ENCODE assay signal across 8 cellular contexts in genomic region chr17:44829558-44830358, GRCh38. TPM values are rescaled to one million over a fixed set of nuclear protein-coding genes. Genes with fewer than 3 reads are reported as not detected.
DNase-seq lines count a peak whose midpoint lies in the region; ATAC-seq and TF ChIP-seq lines count a peak whose summit lies in the region.

GJC1 (minus strand) TSS chr17:44830287; CDS start chr17:44805817, 24,470 bp downstream.

- peak; percentile 30 for DNase-seq in activated B cell treated with CpG ODN at 0.5 μM for 24 hours
- no peak for DNase-seq in epithelial cell of proximal tubule (ENCODE audit: low read depth)
- DNase-seq in uterus: peak; percentile 50 to 60
- DNase-seq in GF-D8 (lab: John Stamatoyannopoulos, UW): no peak

- H3K4me2 ChIP-seq in BLaER1 treated with 17β-estradiol and CSF1 and Interleukin-3, amounts not matched to agents 10 nM and 100 nM: peak within 1 kb of the TSS; percentile 77 to 97 (median 88)

- H3K27me3 Mint-ChIP-seq in activated B cell treated with CpG ODN at 0.5 μM for 24 hours: peaks cover 54% of the 10 kb centered on the region

- peak within 1 kb of the TSS; percentile 72 to 89 (median 79) for H3K4me3 ChIP-seq in BLaER1 treated with 17β-estradiol and CSF1 and Interleukin-3, amounts not matched to agents 10 nM and 100 nM
- H3K4me3 ChIP-seq in epithelial cell of proximal tubule (ENCODE audit: low read depth, low read length) (peak within 1 kb of the TSS; percentile 70), muscle layer of colon (ENCODE audit: low read depth in 1 of 2, low read length in 2 of 2) (peak within 1 kb of the TSS; percentile 58 to 80), uterus (peak within 1 kb of the TSS; percentile 49 to 66)

- no peaks in the 10 kb centered on the region; a peak in 1 of 22 replicates for H3K36me3 ChIP-seq in BLaER1 treated with 17β-estradiol and CSF1 and Interleukin-3, amounts not matched to agents 10 nM and 100 nM
- no peaks in the 10 kb centered on the region for H3K36me3 ChIP-seq in muscle layer of colon (ENCODE audit: insufficient read depth, low read length)
- no peaks in the 10 kb centered on the region for H3K36me3 ChIP-seq in uterus

- TF ChIP-seq CTCF in activated B cell treated with CpG ODN at 0.5 μM for 24 hours (IDR thresholded peaks at IDR 0.05) (no peak), epithelial cell of proximal tubule (conservative IDR thresholded peaks at IDR 0.05; ENCODE audit: low read depth, low read length) (no peak), uterus (IDR thresholded peaks at IDR 0.05) (no peak)

- H3K27me3 ChIP-seq in BLaER1 treated with 17β-estradiol and CSF1 and Interleukin-3, amounts not matched to agents 10 nM and 100 nM: peaks cover 51 to 67% (median 56%) of the 10 kb centered on the region in 11 experiments
- H3K27me3 ChIP-seq in muscle layer of colon (ENCODE audit: control insufficient read depth in 1 of 2, insufficient read depth in 2 of 2, low read length in 2 of 2) (peaks cover 0 to 11% of the 10 kb centered on the region in 2 donors), uterus (no peaks in the 10 kb centered on the region)

- no peak within 1 kb of the TSS for H3K27ac Mint-ChIP-seq in activated B cell treated with CpG ODN at 0.5 μM for 24 hours

- no peaks in the 10 kb centered on the region for H3K9me3 ChIP-seq in BLaER1 treated with 17β-estradiol and CSF1 and Interleukin-3, amounts not matched to agents 10 nM and 100 nM (replicated peaks in 1 of 11)
- H3K9me3 ChIP-seq in muscle layer of colon (ENCODE audit: low read length) (no peaks in the 10 kb centered on the region), uterus (no peaks in the 10 kb centered on the region)

- CTCF ChIA-PET in activated B cell treated with CpG ODN at 0.5 μM for 24 hours (lab: Charles Lee): no interaction called here

- H3K4me1 Mint-ChIP-seq in activated B cell treated with CpG ODN at 0.5 μM for 24 hours: peaks cover 13% of the 10 kb centered on the region

- ATAC-seq in HG02798 (IDR thresholded peaks at IDR 0.05; ENCODE audit: poor library complexity, unreplicated experiment) (peak; percentile 49), activated B cell treated with CpG ODN at 0.5 μM for 24 hours (ENCODE audit: low read depth) (peak; percentile 64), GM18505 (IDR thresholded peaks at IDR 0.05; ENCODE audit: unreplicated experiment) (no peak)

- peak within 1 kb of the TSS; percentile 80 for H3K4me3 Mint-ChIP-seq in activated B cell treated with CpG ODN at 0.5 μM for 24 hours

- POLR2A ChIA-PET in activated B cell treated with CpG ODN at 0.5 μM for 24 hours (lab: Charles Lee): no interaction called here

- intact Hi-C loops in activated B cell treated with CpG ODN at 0.5 μM for 24 hours (cut with micrococcal nuclease): no loop called here
- intact Hi-C loops in uterus (cut with DNase I; ENCODE audit: low total_unique reads): no loop called here

- no peaks in the 10 kb centered on the region for H3K9me3 Mint-ChIP-seq in activated B cell treated with CpG ODN at 0.5 μM for 24 hours

- TF ChIP-seq POLR2A in uterus (IDR thresholded peaks at IDR 0.05) (peak; percentile 40 to 63), GM18505 (IDR thresholded peaks at IDR 0.05; ENCODE audit: borderline replicate concordance, extremely low read depth, insufficient read depth, insufficient read length) (no peak)

- peaks cover 0 to 29% (median 0%) of the 10 kb centered on the region in 11 experiments; a peak in 9 of 22 replicates for H4K20me1 ChIP-seq in BLaER1 treated with 17β-estradiol and CSF1 and Interleukin-3, amounts not matched to agents 10 nM and 100 nM

- peaks cover 20 to 47% (median 44%) of the 10 kb centered on the region in 10 experiments for H3K4me1 ChIP-seq in BLaER1 treated with 17β-estradiol and CSF1 and Interleukin-3, amounts not matched to agents 10 nM and 100 nM
- H3K4me1 ChIP-seq in muscle layer of colon (ENCODE audit: insufficient read depth, low read length) (no peaks in the 10 kb centered on the region), uterus (no peaks in the 10 kb centered on the region)

- peak within 1 kb of the TSS; percentile 30 to 91 (median 86); a peak in 21 of 22 replicates for H3K27ac ChIP-seq in BLaER1 treated with 17β-estradiol and CSF1 and Interleukin-3, amounts not matched to agents 10 nM and 100 nM
- H3K27ac ChIP-seq in muscle layer of colon (ENCODE audit: low read depth, low read length) (peak within 1 kb of the TSS; percentile 82), uterus (peak within 1 kb of the TSS; percentile 98)

- peak within 1 kb of the TSS; percentile 76 to 95 (median 88) for H3K9ac ChIP-seq in BLaER1 treated with 17β-estradiol and CSF1 and Interleukin-3, amounts not matched to agents 10 nM and 100 nM
- H3K9ac ChIP-seq in muscle layer of colon (ENCODE audit: low read length): peak within 1 kb of the TSS; percentile 80

- H3K36me3 Mint-ChIP-seq in activated B cell treated with CpG ODN at 0.5 μM for 24 hours (ENCODE audit: low read depth): no peaks in the 10 kb centered on the region

RNA-seq across cellular contexts. Expression of gene GJC1, which starts in this region (rescaled TPM):
- total RNA-seq in activated B cell treated with CpG ODN at 0.5 μM for 24 hours (0.20 TPM in 2 replicates), epithelial cell of proximal tubule (42.4 and 42.5 TPM in 2 replicates), uterus (10 to 100 TPM; 10.6 to 79.4 (median 50.2) TPM)

Comparison
In these comparisons a context has a peak if more than half of its experiments do, and no peak if none do; other contexts are left out.
1. Peak in DNase-seq and ATAC-seq in activated B cell treated with CpG ODN at 0.5 μM for 24 hours; RNA of the gene not detected or under 1 TPM.
2. DNase-seq: peak in uterus (2 of 2); none in epithelial cell of proximal tubule (single experiment) and GF-D8 (single experiment).
3. Peak in every context shown above with its lines, with median percentiles within 50 percentile points of each other: H3K27ac ChIP-seq and H3K4me3 ChIP-seq.